Comparison of ENCODE assay signal across 25 cellular contexts in the genomic region with DNA sequence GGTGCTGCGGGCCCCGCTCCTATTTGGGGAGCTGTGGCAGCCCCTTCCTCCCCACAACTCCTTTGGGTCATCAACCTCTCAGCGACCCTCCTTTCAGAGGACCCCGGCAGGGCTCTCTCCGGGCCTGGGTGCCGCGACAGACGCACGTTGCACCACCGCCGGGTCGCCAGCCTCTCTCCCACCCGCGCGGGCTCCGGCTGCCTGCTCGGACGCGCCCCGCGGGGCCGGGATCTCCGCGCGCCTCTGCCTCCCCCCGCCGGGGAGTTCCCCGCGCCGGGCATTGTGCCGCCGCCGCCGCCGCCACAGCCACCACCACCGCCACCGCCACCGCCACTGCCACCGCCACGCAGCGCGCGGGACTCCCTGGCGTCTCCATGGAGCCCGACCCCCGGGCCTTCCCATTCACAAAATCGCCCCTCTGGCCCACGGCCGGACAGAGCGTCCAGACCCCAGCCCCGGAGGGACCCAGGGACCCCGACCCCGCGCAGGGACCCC. TPM values are rescaled to one million over a fixed set of nuclear protein-coding genes. Genes with fewer than 3 reads are reported as not detected.
DNase-seq lines count a peak whose midpoint lies in the region; ATAC-seq and TF ChIP-seq lines count a peak whose summit lies in the region.
"Had no signal": no experiment of that assay in that cellular context is flagged by ENCODE, and none has a peak within 500 bp of the region (broad histone marks: within the 10 kb centered on the region; RNA-seq: fewer than 3 reads in every experiment).

No MANE protein-coding gene starts in this region.

- H3K4me3 ChIP-seq in H7 (ENCODE audit: insufficient read depth, low read depth, low read length) (peak overlapping the region; percentile 16; the same call in 1 of the 2 replicates), iPS-18a (ENCODE audit: low read length) (peak overlapping the region; percentile 6), sigmoid colon (peak overlapping the region; percentile 62 to 92 (median 85))
- H3K4me3 ChIP-seq: tibial nerve had no signal

- no peak for TF ChIP-seq POLR2A in sigmoid colon (IDR thresholded peaks at IDR 0.05)

- H3K27ac ChIP-seq in iPS-18a (ENCODE audit: low read length) = no peak overlapping the region
- H3K27ac ChIP-seq in sigmoid colon = peak overlapping the region in 3 of 4 donors; percentile 81 to 91 (median 91)
- H3K27ac ChIP-seq: tibial nerve had no signal

- H3K27me3 ChIP-seq in H7 (ENCODE audit: control insufficient read depth, insufficient read depth, low read length) (peaks cover 49% of the 10 kb centered on the region), iPS-18a (ENCODE audit: control insufficient read depth, insufficient read depth, low read length) (peaks cover 77% of the 10 kb centered on the region), sigmoid colon (peaks cover 4 to 32% (median 5%) of the 10 kb centered on the region in 3 donors)

- DNase-seq in H7 (no peak), sigmoid colon (no peak), HFFc6 (no peak), anterior cingulate cortex (lab: John Stamatoyannopoulos, UW) (no peak)
- DNase-seq: activated CD4-positive, alpha-beta T cell treated with anti-CD3 and anti-CD28 coated beads for 48 hours; CD8-positive, alpha-beta T cell; dermis blood vessel endothelial cell; DMS79 treated with DMSO at 0.1 percent for 48 hours; foreskin melanocyte; Karpas-422; mesenchymal stem cell; naive B cell; NCI-H187 treated with DMSO at 0.1 percent for 48 hours; NCI-H446; PC-3; SHP77 treated with DMSO at 0.1 percent for 48 hours; stimulated activated CD4-positive, alpha-beta T cell treated with anti-CD3 and anti-CD28 coated beads, Interleukin-2, amount 100 ng/mL, for 24 hours; stimulated activated naive B cell treated with anti-CD40 and anti-IgM and Interleukin-4, amounts not matched to agents 10 μg/mL and 1 μg/mL and 100 μg/mL, for 72 hours; T-cell had no signal

- no peak for TF ChIP-seq CTCF in brain (conservative IDR thresholded peaks at IDR 0.05)
- no peak for TF ChIP-seq CTCF in sigmoid colon (IDR thresholded peaks at IDR 0.05)
- TF ChIP-seq CTCF in HFFc6 (IDR thresholded peaks at IDR 0.05) = no peak

- no peaks in the 10 kb centered on the region for H3K9me3 ChIP-seq in iPS-18a (ENCODE audit: control insufficient read depth, low read depth, low read length)
- H3K9me3 ChIP-seq in sigmoid colon = no peaks in the 10 kb centered on the region
- H3K9me3 ChIP-seq: tibial nerve had no signal

- no peak overlapping the region for H3K9ac ChIP-seq in iPS-18a (ENCODE audit: low read length)

- no peak for TF ChIP-seq EP300 in sigmoid colon (IDR thresholded peaks at IDR 0.05)

- H3K4me1 ChIP-seq in iPS-18a (ENCODE audit: control insufficient read depth, low read depth, low read length) (no peaks in the 10 kb centered on the region), sigmoid colon (peaks cover 0 to 62% (median 50%) of the 10 kb centered on the region in 4 donors)

- H3K9me3 Mint-ChIP-seq in brain (peaks cover 0 to 5% (median 2%) of the 10 kb centered on the region in 5 experiments), HFFc6 (peaks cover 11% of the 10 kb centered on the region; the same call in 1 of the 2 replicates)
- H3K9me3 Mint-ChIP-seq: CD8-positive, alpha-beta T cell; stimulated activated naive B cell treated with anti-CD40 and anti-IgM and Interleukin-4, amounts not matched to agents 10 μg/mL and 1 μg/mL and 100 μg/mL, for 72 hours; T-cell had no signal

- H3K4me1 Mint-ChIP-seq in brain (peaks cover 48% of the 10 kb centered on the region), HFFc6 (ENCODE audit: low read depth) (no peaks in the 10 kb centered on the region)
- H3K4me1 Mint-ChIP-seq: naive B cell; stimulated activated naive B cell treated with anti-CD40 and anti-IgM and Interleukin-4, amounts not matched to agents 10 μg/mL and 1 μg/mL and 100 μg/mL, for 72 hours had no signal

- H3K27ac Mint-ChIP-seq in brain (peak overlapping the region in 1 of 5 experiments; percentile 72), HFFc6 (no peak overlapping the region)
- H3K27ac Mint-ChIP-seq: CD8-positive, alpha-beta T cell; naive B cell; stimulated activated naive B cell treated with anti-CD40 and anti-IgM and Interleukin-4, amounts not matched to agents 10 μg/mL and 1 μg/mL and 100 μg/mL, for 72 hours; T-cell had no signal

- no peak for ATAC-seq in GM19023 (IDR thresholded peaks at IDR 0.05; ENCODE audit: unreplicated experiment)
- no peak for ATAC-seq in GM21723 (IDR thresholded peaks at IDR 0.05; ENCODE audit: unreplicated experiment)
- ATAC-seq: CD8-positive, alpha-beta T cell; PC-3; stimulated activated naive B cell treated with anti-CD40 and anti-IgM and Interleukin-4, amounts not matched to agents 10 μg/mL and 1 μg/mL and 100 μg/mL, for 72 hours; T-cell had no signal

- intact Hi-C loops in sigmoid colon (cut with DNase I) = loop anchor here (5.0 kb wide), 1 partner anchor 97 kb away; no protein-coding TSS in a partner anchor

- WGBS in sigmoid colon, 2 donors = 5 to 13% methylated on average over 54 of the region's 54 CpGs

- H3K4me3 Mint-ChIP-seq in brain = peak overlapping the region in 4 of 5 experiments; percentile 46 to 75 (median 60)
- no peak overlapping the region for H3K4me3 Mint-ChIP-seq in HFFc6
- H3K4me3 Mint-ChIP-seq: CD8-positive, alpha-beta T cell; naive B cell; stimulated activated naive B cell treated with anti-CD40 and anti-IgM and Interleukin-4, amounts not matched to agents 10 μg/mL and 1 μg/mL and 100 μg/mL, for 72 hours; T-cell had no signal

- peaks cover 77% of the 10 kb centered on the region for H3K27me3 Mint-ChIP-seq in brain
- H3K27me3 Mint-ChIP-seq in HFFc6 (ENCODE audit: insufficient read depth) = peaks cover 21% of the 10 kb centered on the region

- H3K36me3 ChIP-seq in H7 (replicated peaks; ENCODE audit: control insufficient read depth, insufficient read depth, low read length) = no peaks in the 10 kb centered on the region
- no peaks in the 10 kb centered on the region for H3K36me3 ChIP-seq in iPS-18a (ENCODE audit: control insufficient read depth, low read depth, low read length)
- H3K36me3 ChIP-seq in sigmoid colon = peaks cover 0 to 1% (median 0%) of the 10 kb centered on the region in 4 donors
- H3K36me3 ChIP-seq: tibial nerve had no signal

- no peaks in the 10 kb centered on the region for H3K36me3 Mint-ChIP-seq in brain
- H3K36me3 Mint-ChIP-seq in HFFc6 (ENCODE audit: low read depth) = no peaks in the 10 kb centered on the region
- H3K36me3 Mint-ChIP-seq: CD8-positive, alpha-beta T cell; naive B cell; stimulated activated naive B cell treated with anti-CD40 and anti-IgM and Interleukin-4, amounts not matched to agents 10 μg/mL and 1 μg/mL and 100 μg/mL, for 72 hours; T-cell had no signal

RNA-seq across cellular contexts. Expression of a gene that starts 0.7 kb away (rescaled TPM):
- 3.5 and 13.4 TPM in 2 replicates for total RNA-seq in H7 (2014; rRNA removed; shearing (Covaris generic))
- polyA plus RNA-seq in brain (ENCODE audit: insufficient read depth, low read depth, low replicate concordance) = 32.9 TPM
- total RNA-seq in sigmoid colon = 10 to 100 TPM; 30.1 to 82.9 (median 49.5) TPM
- 1 to 10 TPM in 2 of 3 donors, not detected in 1; 1.2 to 2.4 TPM for polyA plus RNA-seq in sigmoid colon
- not detected for total RNA-seq in HFFc6 (2021; fragmentation: NEBNext Ultra II Directional; extraction: Animal tissue kit (Norgen Biotek cat#: 25700))
- total RNA-seq: CD8-positive, alpha-beta T cell; dermis blood vessel endothelial cell; HT-29; PC-3; T-cell; tibial nerve had no signal

Comparison
In these comparisons a context has a peak if more than half of its experiments do, and no peak if none do; other contexts are left out.
1. H3K4me3 ChIP-seq: peak in every context shown above with its lines; median percentile 85 in sigmoid colon; 16 in H7; 6 in iPS-18a.